In genomic region chr1:234975122-234975940, GRCh38 we compare ENCODE assay signal across 7 cellular contexts.
A peak's percentile ranks its signal among the peaks of the same experiment; 100 is the strongest.
DNase-seq lines count a peak whose midpoint lies in the region; ATAC-seq, FAIRE-seq and TF ChIP-seq lines count a peak whose summit lies in the region.

No MANE protein-coding gene starts in this region.

- peak; percentile 90 for ATAC-seq in K562
- peak; percentile 4 for ATAC-seq in mucosa of descending colon
- ATAC-seq in GM21360 (IDR thresholded peaks at IDR 0.05; ENCODE audit: unreplicated experiment) = no peak
- no peak for ATAC-seq in GM19463 (IDR thresholded peaks at IDR 0.05; ENCODE audit: unreplicated experiment)

- H3K9ac ChIP-seq in GM23248 = peak overlapping the region; percentile 56
- peak overlapping the region; percentile 55 to 65; a peak in 3 of 4 replicates for H3K9ac ChIP-seq in K562 (ENCODE audit: insufficient read depth in 1 of 2, low read depth in 2 of 2, low read length in 2 of 2)

- peak; percentile 99 for TF ChIP-seq EP300 in K562 (IDR thresholded peaks at IDR 0.05; ENCODE audit: low read length)

- no peak overlapping the region for H2AFZ ChIP-seq in GM23248
- peak overlapping the region; percentile 46 for H2AFZ ChIP-seq in K562 (ENCODE audit: low read depth, low read length)

- TF ChIP-seq CTCF in K562 (IDR thresholded peaks at IDR 0.05 in 2 of 3, conservative IDR thresholded peaks at IDR 0.05 in 1 of 3; ENCODE audit: insufficient read depth in 2 of 3, low read depth in 1 of 3, low read length in 3 of 3) = no peak
- no peak for TF ChIP-seq CTCF in mucosa of descending colon (IDR thresholded peaks at IDR 0.05)

- 62 to 63% methylated on average over 11 of the region's 11 CpGs for WGBS in GM23248 (ENCODE audit: low coverage in 1 of 2, low lambda C conversion rate in 2 of 2, missing lambda C conversion rate in 2 of 2), 2 experiments
- 22% methylated on average over 11 of the region's 11 CpGs for WGBS in K562 (ENCODE audit: insufficient coverage, low coverage, missing lambda C conversion rate)

- H3K79me2 ChIP-seq in GM23248 (ENCODE audit: insufficient read depth) = no peaks in the 10 kb centered on the region
- H3K79me2 ChIP-seq in K562 (ENCODE audit: control insufficient read depth, insufficient read depth, low read length) = no peaks in the 10 kb centered on the region

- H3K27me3 ChIP-seq in GM23248 (replicated peaks; ENCODE audit: insufficient read depth) (no peaks in the 10 kb centered on the region), K562 (ENCODE audit: control insufficient read depth in 2 of 2, insufficient read depth in 2 of 2, low read length in 2 of 2) (no peaks in the 10 kb centered on the region)

- BruUV-seq in K562 (replicated peaks; lab: Mats Ljungman, UMichigan) = no TSS peak

- H3K4me2 ChIP-seq in GM23248 (ENCODE audit: unreplicated experiment) = peak overlapping the region; percentile 56
- peak overlapping the region; percentile 58 for H3K4me2 ChIP-seq in K562 (ENCODE audit: insufficient read depth, low read length)

- peak in 1 of 2 experiments; percentile 38; a peak in 2 of 4 replicates for TF ChIP-seq RAD21 in K562 (CRISPR knock-in tag; conservative IDR thresholded peaks at IDR 0.05 in 1 of 2, IDR thresholded peaks at IDR 0.05 in 1 of 2)

- peak; percentile 99 for FAIRE-seq in K562 (lab: Jason Lieb, UNC)

- POLR2A ChIA-PET in K562 (lab: Yijun Ruan, JAX) = interaction anchor here (0.7 to 2.4 kb wide), 22 partner anchors 8 to 425 kb away, joined by 3 to 11 read pairs (median 4); no protein-coding TSS in a partner anchor

- H3K36me3 ChIP-seq in GM23248 (ENCODE audit: low read depth) (no peaks in the 10 kb centered on the region), K562 (ENCODE audit: control insufficient read depth, insufficient read depth, low read length) (no peaks in the 10 kb centered on the region), mucosa of descending colon (ENCODE audit: low read depth) (no peaks in the 10 kb centered on the region)

- peaks cover 62% of the 10 kb centered on the region for H3K4me1 ChIP-seq in GM23248 (ENCODE audit: insufficient read depth)
- H3K4me1 ChIP-seq in K562 (replicated peaks in 1 of 2; ENCODE audit: control insufficient read depth in 2 of 2, insufficient read depth in 2 of 2, low read length in 2 of 2) = peaks cover 42 to 96% of the 10 kb centered on the region in 2 experiments
- peaks cover 76% of the 10 kb centered on the region for H3K4me1 ChIP-seq in mucosa of descending colon (ENCODE audit: low read depth)

- H3K4me3 ChIP-seq in GM23248 (no peak overlapping the region), K562 (no peak overlapping the region), mucosa of descending colon (no peak overlapping the region)

- H3K27ac ChIP-seq in GM23248 (peak overlapping the region; percentile 84), K562 (ENCODE audit: extremely low read depth, low read depth, low read length) (peak overlapping the region; percentile 86)

- no peaks in the 10 kb centered on the region for H3K9me2 ChIP-seq in GM23248 (ENCODE audit: insufficient read depth)

- no peaks in the 10 kb centered on the region for H4K20me1 ChIP-seq in GM23248 (ENCODE audit: insufficient read depth)
- no peaks in the 10 kb centered on the region for H4K20me1 ChIP-seq in K562 (replicated peaks; ENCODE audit: control insufficient read depth, insufficient read depth, low read length)

- DNase-seq in GM23248 (peak; percentile 91), NCI-H748 (lab: John Stamatoyannopoulos, UW; ENCODE audit: unreplicated experiment) (peak; percentile 92), K562 (ENCODE audit: extremely low read depth in 1 of 4, low spot score in 3 of 4) (peak; percentile 83 to 95 (median 88)), mucosa of descending colon (no peak), NCI-H82 treated with DMSO at 0.1 percent for 48 hours (lab: John Stamatoyannopoulos, UW; ENCODE audit: unreplicated experiment) (no peak)

- no peaks in the 10 kb centered on the region for H3K9me1 ChIP-seq in K562 (ENCODE audit: control insufficient read depth, insufficient read depth, low read length)

- in situ Hi-C loops in GM23248 (cut with MboI) = loop anchor here (10.0 kb wide), 1 partner anchor 109 kb away; no protein-coding TSS in a partner anchor
- in situ Hi-C loops in K562 (cut with MboI) = no loop called here

- H3K9me3 ChIP-seq in GM23248 (ENCODE audit: low read depth) = no peaks in the 10 kb centered on the region
- H3K9me3 ChIP-seq in K562 (replicated peaks; ENCODE audit: control insufficient read depth, insufficient read depth, low read depth, low read length) = no peaks in the 10 kb centered on the region
- H3K9me3 ChIP-seq in mucosa of descending colon = no peaks in the 10 kb centered on the region

- intact Hi-C loops in K562 (cut with micrococcal nuclease) = loop anchor here (2.0 to 5.0 kb wide), 5 partner anchors 99 to 478 kb away; no protein-coding TSS in a partner anchor
- intact Hi-C loops in mucosa of descending colon (cut with DNase I, micrococcal nuclease) = loop anchor here (5.0 to 10.0 kb wide), 2 partner anchors 107 to 251 kb away; no protein-coding TSS in a partner anchor

- CTCF ChIA-PET in K562 (lab: Yijun Ruan, JAX; ENCODE audit: low intra/inter-chr PET ratio) = interaction anchor here (0.5 to 1.0 kb wide), 3 partner anchors 49 to 383 kb away, joined by 3 read pairs; partner anchors contain the start of gene IRF2BP2

- 0 out of 2 replicates have a peak, but pooled peaks have one; percentile 46 for TF ChIP-seq POLR2A in K562 (conservative IDR thresholded peaks at IDR 0.05)

- H3F3A ChIP-seq in GM23248 (ENCODE audit: insufficient read depth) = peaks cover 60% of the 10 kb centered on the region

TF ChIP-seq in K562, 482 proteins besides CTCF, POLR2A, EP300 and RAD21 (continues in another document):
- TF ChIP-seq TAF7 (tag; IDR thresholded peaks at IDR 0.05) (0 out of 2 replicates have a peak, but pooled peaks have one; percentile 6), SMAD1 (IDR thresholded peaks at IDR 0.05; ENCODE audit: low read depth, low read length, partially characterized antibody) (peak; percentile 82), SPI1 (IDR thresholded peaks at IDR 0.05; ENCODE audit: borderline replicate concordance, low read depth, low read length) (0 out of 2 replicates have a peak, but pooled peaks have one; percentile 42), GABPA (tag; conservative IDR thresholded peaks at IDR 0.05; ENCODE audit: low read depth) (peak; percentile 53; the same call in 1 of the 2 replicates), ARID2 (IDR thresholded peaks at IDR 0.05) (no peak), ZNF766 (CRISPR knock-in tag; conservative IDR thresholded peaks at IDR 0.05) (peak; percentile 92; the same call in 1 of the 2 replicates), ZNF232 (CRISPR knock-in tag; IDR thresholded peaks at IDR 0.05) (no peak), GTF2A2 (tag; IDR thresholded peaks at IDR 0.05) (no peak), SMARCC2 (IDR thresholded peaks at IDR 0.05; ENCODE audit: low read depth) (peak; percentile 99), MNT (conservative IDR thresholded peaks at IDR 0.05) (peak; percentile 58 to 83; a peak in 3 of 4 replicates), ARID3A (IDR thresholded peaks at IDR 0.05; ENCODE audit: borderline replicate concordance, low read depth, low read length) (peak; percentile 71; the same call in 1 of the 2 replicates), ZBTB33 (CRISPR knock-in tag; IDR thresholded peaks at IDR 0.05) (peak; percentile 41; the same call in 1 of the 2 replicates), ATF1 (CRISPR knock-in tag; IDR thresholded peaks at IDR 0.05) (no peak), ATF1 (tag; IDR thresholded peaks at IDR 0.05) (peak; percentile 87), ZNF311 (CRISPR knock-in tag; IDR thresholded peaks at IDR 0.05) (peak; percentile 9; the same call in 1 of the 2 replicates), POLR2B (IDR thresholded peaks at IDR 0.05; ENCODE audit: low read depth, partially characterized antibody) (no peak), SP1 (CRISPR knock-in tag; IDR thresholded peaks at IDR 0.05) (peak; percentile 68; the same call in 1 of the 2 replicates)

Comparison
In these comparisons a context has a peak if more than half of its experiments do, and no peak if none do; other contexts are left out.
1. DNase-seq: peak in GM23248 (single experiment), NCI-H748 (single experiment) and K562 (4 of 4); none in mucosa of descending colon (0 of 3) and NCI-H82 treated with DMSO at 0.1 percent for 48 hours (single experiment).
2. ATAC-seq: peak in K562 (single experiment) and mucosa of descending colon (single experiment); none in GM21360 (single experiment) and GM19463 (single experiment).